22 cellular contexts compared by ENCODE assay signal in genomic region chr7:99083068-99083651, GRCh38.
DNase-seq lines count a peak whose midpoint lies in the region; ATAC-seq, FAIRE-seq and TF ChIP-seq lines count a peak whose summit lies in the region.
"Had no signal": no experiment of that assay in that cellular context is flagged by ENCODE, and none has a peak within 500 bp of the region (broad histone marks: within the 10 kb centered on the region; RNA-seq: fewer than 3 reads in every experiment).

No MANE protein-coding gene starts in this region.

- FAIRE-seq in A204.1 (lab: Jason Lieb, UNC) (peak; percentile 3), D721Med (lab: Jason Lieb, UNC) (no peak)
- FAIRE-seq: TTC549 had no signal

- peaks cover 96% of the 10 kb centered on the region for H3K79me2 ChIP-seq in PC-3 (ENCODE audit: low read length)

- H3F3A ChIP-seq in PC-3 (ENCODE audit: low read length, unreplicated experiment), result no peaks in the 10 kb centered on the region

- no TSS peak for BruUV-seq in PC-3 (replicated peaks; lab: Mats Ljungman, UMichigan)

- H3K4me3 ChIP-seq in Jurkat, Clone E6-1 (ENCODE audit: low read length), result no peak overlapping the region
- no peak overlapping the region for H3K4me3 ChIP-seq in PC-3 (ENCODE audit: low read length)
- H3K4me3 ChIP-seq in fibroblast of mammary gland (ENCODE audit: control insufficient read depth, low read depth, low read length), result no peak overlapping the region
- H3K4me3 ChIP-seq in stomach, result no peak overlapping the region
- H3K4me3 ChIP-seq: spleen had no signal

- intact Hi-C loops in PC-3 (cut with micrococcal nuclease) (loop anchor here (2.0 kb wide), 1 partner anchor 20 kb away; no protein-coding TSS in a partner anchor), stomach (cut with DNase I; ENCODE audit: low total_unique reads) (no loop called here)

- H3K27me3 ChIP-seq in PC-3 (ENCODE audit: low read length) (no peaks in the 10 kb centered on the region), stomach (no peaks in the 10 kb centered on the region)
- H3K27me3 ChIP-seq: spleen had no signal

- H3K27ac ChIP-seq in PC-3 (ENCODE audit: low read length) (peak overlapping the region; percentile 41), stomach (peak overlapping the region in 2 of 5 donors; percentile 40 to 52)
- H3K27ac ChIP-seq: 22Rv1, RWPE1 had no signal

- H3K4me1 ChIP-seq in PC-3 (ENCODE audit: insufficient read depth, low read length) (peaks cover 18% of the 10 kb centered on the region), stomach (peaks cover 14 to 61% (median 32%) of the 10 kb centered on the region in 4 donors)

- H2AFZ ChIP-seq in PC-3 (ENCODE audit: low read length), result no peak overlapping the region

- POLR2A ChIA-PET in PC-3 (lab: Charles Lee; ENCODE audit: unreplicated experiment), result no interaction called here

- H3K9me3 ChIP-seq in PC-3 (ENCODE audit: low read length), result no peaks in the 10 kb centered on the region
- no peaks in the 10 kb centered on the region for H3K9me3 ChIP-seq in stomach

- ATAC-seq in PC-3, result peak; percentile 67
- ATAC-seq in GM18867 (IDR thresholded peaks at IDR 0.05; ENCODE audit: unreplicated experiment), result no peak

- CTCF ChIA-PET in PC-3 (lab: Charles Lee), result no interaction called here

- TF ChIP-seq EP300 in stomach (IDR thresholded peaks at IDR 0.05), result no peak

- H3K36me3 ChIP-seq in PC-3 (ENCODE audit: low read depth, low read length), result no peaks in the 10 kb centered on the region
- H3K36me3 ChIP-seq in stomach, result no peaks in the 10 kb centered on the region

- H3K9me2 ChIP-seq in PC-3 (replicated peaks; ENCODE audit: low read length), result no peaks in the 10 kb centered on the region

- H4K20me1 ChIP-seq in PC-3 (ENCODE audit: low read length), result peaks cover 31% of the 10 kb centered on the region

- TF ChIP-seq POLR2A in stomach (IDR thresholded peaks at IDR 0.05), result no peak

- TF ChIP-seq CTCF in PC-3 (conservative IDR thresholded peaks at IDR 0.05; ENCODE audit: low read depth, low read length), result no peak
- no peak for TF ChIP-seq CTCF in fibroblast of mammary gland (conservative IDR thresholded peaks at IDR 0.05; ENCODE audit: control insufficient read depth, insufficient read depth, low read depth, low read length)
- no peak for TF ChIP-seq CTCF in stomach (IDR thresholded peaks at IDR 0.05)
- no peak for TF ChIP-seq CTCF in D721Med (IDR thresholded peaks at IDR 0.05; ENCODE audit: insufficient read depth, missing control alignments)

- H3K4me2 ChIP-seq in PC-3 (ENCODE audit: low read length), result peak overlapping the region; percentile 17; the same call in 1 of the 2 replicates

- peak; percentile 19 for DNase-seq in Jurkat, Clone E6-1 (ENCODE audit: low read depth, low spot score)
- peak; percentile 54 for DNase-seq in PC-3
- DNase-seq in fibroblast of mammary gland (ENCODE audit: low read depth), result peak; percentile 53
- DNase-seq in stomach, result no peak
- no peak for DNase-seq in stimulated activated CD4-positive, alpha-beta T cell treated with anti-CD3 and anti-CD28 coated beads, Interleukin-4, amount 100 ng/mL, for 4 hours
- no peak for DNase-seq in D721Med (ENCODE audit: insufficient read length, low spot score)
- DNase-seq: activated CD4-positive, alpha-beta T cell treated with anti-CD3 and anti-CD28 coated beads, Interleukin-2, amount 10 ng/mL, durations not matched to agents 24 days and 14 days; activated CD8-positive, alpha-beta memory T cell treated with anti-CD3 and anti-CD28 coated beads, Interleukin-2, amount 50 U/mL, for 4 hours; activated effector memory CD4-positive, alpha-beta T cell treated with anti-CD3 and anti-CD28 coated beads, Interleukin-2, amount 50 U/mL, for 16 hours; amniotic stem cell; CD4-positive, CD25-positive, alpha-beta regulatory T cell; central memory CD4-positive, alpha-beta T cell; erythroblast; glutamatergic neuron; NCI-H1930; NCI-H345; spleen had no signal

- no peak overlapping the region for H3K9ac ChIP-seq in PC-3 (ENCODE audit: low read length)

- WGBS in stomach, 5 donors, result 44 to 60% (median 47%) methylated on average over 2 of the region's 2 CpGs

Comparison
In these comparisons a context has a peak if more than half of its experiments do, and no peak if none do; other contexts are left out.
1. DNase-seq: peak in Jurkat, Clone E6-1 (single experiment), PC-3 (single experiment) and fibroblast of mammary gland (single experiment); none in stomach (single experiment), stimulated activated CD4-positive, alpha-beta T cell treated with anti-CD3 and anti-CD28 coated beads, Interleukin-4, amount 100 ng/mL, for 4 hours (0 of 2) and D721Med (single experiment).